8 cellular contexts compared by ENCODE assay signal in the genomic region with DNA sequence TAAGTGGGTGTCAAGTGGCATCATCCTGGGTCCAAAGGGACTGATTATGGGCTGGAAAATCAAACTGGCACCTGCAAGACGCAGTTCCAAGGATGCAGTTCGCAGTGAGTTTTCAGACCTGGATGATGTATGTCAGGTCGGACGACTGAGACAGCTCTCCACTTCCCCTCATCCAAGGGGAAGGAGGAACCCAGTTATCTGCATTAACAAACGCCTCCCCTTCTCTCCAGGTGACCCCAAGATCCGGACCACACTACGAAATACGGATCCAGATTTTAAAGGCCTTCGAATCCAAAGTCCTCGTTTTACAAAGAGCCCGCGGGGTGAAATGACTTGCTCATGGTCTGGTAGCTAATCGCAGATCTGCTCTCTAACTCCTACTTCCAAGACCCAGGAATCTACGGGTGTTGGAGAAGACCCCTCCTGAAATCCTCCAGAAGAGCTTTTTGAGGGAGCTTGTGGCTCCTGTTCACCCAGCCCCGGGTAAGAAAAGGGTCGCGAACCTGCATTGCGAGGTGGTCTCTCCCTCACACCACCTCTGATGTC. TPM values are rescaled to one million over a fixed set of nuclear protein-coding genes. Genes with fewer than 3 reads are reported as not detected.
DNase-seq lines count a peak whose midpoint lies in the region; ATAC-seq and TF ChIP-seq lines count a peak whose summit lies in the region.

No MANE protein-coding gene starts in this region.

- TF ChIP-seq CTCF in Peyer's patch (IDR thresholded peaks at IDR 0.05): no peak
- TF ChIP-seq CTCF in parathyroid adenoma (IDR thresholded peaks at IDR 0.05): no peak

- H3K9ac ChIP-seq in parathyroid adenoma: no peak overlapping the region

- no peaks in the 10 kb centered on the region for H3K27me3 ChIP-seq in Peyer's patch
- H3K27me3 ChIP-seq in esophagus (ENCODE audit: control insufficient read depth in 1 of 2, insufficient read depth in 2 of 2, low read length in 2 of 2): no peaks in the 10 kb centered on the region
- H3K27me3 ChIP-seq in parathyroid adenoma (ENCODE audit: control insufficient read depth, insufficient read depth, low read length): no peaks in the 10 kb centered on the region

- H3K9me3 ChIP-seq in Peyer's patch: peaks cover 0 to 3% (median 0%) of the 10 kb centered on the region in 4 donors
- H3K9me3 ChIP-seq in esophagus (ENCODE audit: control insufficient read depth in 2 of 2, insufficient read depth in 1 of 2, low read depth in 1 of 2, low read length in 1 of 2): no peaks in the 10 kb centered on the region
- H3K9me3 ChIP-seq in parathyroid adenoma (ENCODE audit: control insufficient read depth, low read length): no peaks in the 10 kb centered on the region

- H2AFZ ChIP-seq in parathyroid adenoma: peak overlapping the region; percentile 96

- H3K4me1 ChIP-seq in Peyer's patch (peaks cover 0 to 25% (median 3%) of the 10 kb centered on the region in 4 donors), esophagus (ENCODE audit: control insufficient read depth in 2 of 2, insufficient read depth in 2 of 2, low read length in 1 of 2) (peaks cover 0 to 2% of the 10 kb centered on the region in 2 donors), parathyroid adenoma (peaks cover 3% of the 10 kb centered on the region)

- H3K4me2 ChIP-seq in parathyroid adenoma (ENCODE audit: low read length): peak overlapping the region; percentile 79

- H3K79me2 ChIP-seq in parathyroid adenoma: peaks cover 20% of the 10 kb centered on the region

- ATAC-seq in HG02610 (IDR thresholded peaks at IDR 0.05; ENCODE audit: unreplicated experiment): peak; percentile 5
- no peak for ATAC-seq in GM21360 (IDR thresholded peaks at IDR 0.05; ENCODE audit: unreplicated experiment)

- H3K4me3 ChIP-seq in Peyer's patch (peak overlapping the region; percentile 71 to 98 (median 88)), esophagus (ENCODE audit: low read depth in 1 of 2, low read length in 2 of 2) (peak overlapping the region; percentile 81 to 93), parathyroid adenoma (ENCODE audit: low read depth, low read length) (peak overlapping the region; percentile 51)

- 14 to 16% methylated on average over 18 of the region's 18 CpGs for WGBS in esophagus, 2 donors

- H3K36me3 ChIP-seq in Peyer's patch (no peaks in the 10 kb centered on the region), esophagus (ENCODE audit: control insufficient read depth in 2 of 2, insufficient read depth in 2 of 2, low read length in 1 of 2) (no peaks in the 10 kb centered on the region), parathyroid adenoma (ENCODE audit: control insufficient read depth, insufficient read depth, low read length) (no peaks in the 10 kb centered on the region)

- DNase-seq in ELF-1 (ENCODE audit: low read depth, low spot score): peak; percentile 83
- DNase-seq in Peyer's patch: no peak
- DNase-seq in hypothalamus (lab: John Stamatoyannopoulos, UW): no peak
- DNase-seq in effector CD8-positive, alpha-beta T cell (lab: John Stamatoyannopoulos, UW): no peak

- TF ChIP-seq POLR2A in Peyer's patch (IDR thresholded peaks at IDR 0.05): no peak

- H3K27ac ChIP-seq in Peyer's patch (peak overlapping the region; percentile 89 to 98 (median 93)), esophagus (ENCODE audit: low read depth in 2 of 2, low read length in 1 of 2) (peak overlapping the region; percentile 87 to 93), parathyroid adenoma (peak overlapping the region; percentile 46)

RNA-seq across cellular contexts. Expression of a gene that starts 0.5 kb away (rescaled TPM):
- total RNA-seq in Peyer's patch: 100 to 1,000 TPM; 106 to 243 (median 153) TPM
- polyA plus RNA-seq in esophagus: 10 to 100 TPM; 48.5 to 76.2 TPM
